17 cellular contexts compared by ENCODE assay signal in the genomic region with DNA sequence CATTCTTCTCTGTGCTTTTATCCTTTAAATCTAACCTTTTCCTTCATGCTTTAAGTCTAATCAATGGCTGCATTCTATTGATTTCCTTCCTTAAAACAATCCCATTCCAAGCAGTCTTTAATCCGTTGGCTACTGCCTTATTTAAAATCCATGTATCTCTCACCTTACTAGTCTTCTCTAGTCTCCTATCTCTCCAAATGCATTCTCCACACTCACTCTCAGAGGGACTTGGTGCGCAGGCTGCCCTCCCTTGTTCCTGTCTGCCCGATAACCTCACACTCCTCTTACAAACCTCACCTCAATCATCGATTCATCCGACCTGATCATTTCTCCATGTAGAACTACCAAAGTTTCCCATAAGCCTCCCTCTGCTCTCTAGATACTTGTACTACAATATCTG.
"Had no signal": no experiment of that assay in that cellular context is flagged by ENCODE, and none has a peak within 500 bp of the region (broad histone marks: within the 10 kb centered on the region; RNA-seq: fewer than 3 reads in every experiment).

No MANE protein-coding gene starts in this region.

- H3K9me3 Mint-ChIP-seq: activated CD4-positive, alpha-beta T cell treated with anti-CD3 and anti-CD28 coated beads, Interleukin-2, amount 10 ng/mL, durations not matched to agents 24 days and 14 days; activated T-cell treated with anti-CD3 and anti-CD28 coated beads, Interleukin-2, amount 50 U/mL, for 72 hours; dendritic cell treated with granulocyte-macrophage colony-stimulating factor and Interleukin-4, amounts not matched to agents 40 ng/mL and 50 ng/mL, for 4 days; stimulated activated naive B cell treated with anti-CD40 and anti-IgM and Interleukin-4, amounts not matched to agents 10 μg/mL and 1 μg/mL and 100 μg/mL, for 72 hours; T-helper 1 cell treated with Interleukin-12 subunit alpha and Interleukin-12 subunit beta and Interleukin-4 antibody, amounts not matched to agents 30 μg/mL and 1 μg/mL, for 36 hours had no signal

- H3K27ac ChIP-seq: esophagus muscularis mucosa, heart right ventricle, left lung, tibial artery, WERI-Rb-1 had no signal

- H3K27ac Mint-ChIP-seq: activated CD4-positive, alpha-beta T cell treated with anti-CD3 and anti-CD28 coated beads, Interleukin-2, amount 10 ng/mL, durations not matched to agents 24 days and 14 days; activated T-cell treated with anti-CD3 and anti-CD28 coated beads, Interleukin-2, amount 50 U/mL, for 72 hours; dendritic cell treated with granulocyte-macrophage colony-stimulating factor and Interleukin-4, amounts not matched to agents 40 ng/mL and 50 ng/mL, for 4 days; stimulated activated naive B cell treated with anti-CD40 and anti-IgM and Interleukin-4, amounts not matched to agents 10 μg/mL and 1 μg/mL and 100 μg/mL, for 72 hours; T-helper 1 cell treated with Interleukin-12 subunit alpha and Interleukin-12 subunit beta and Interleukin-4 antibody, amounts not matched to agents 30 μg/mL and 1 μg/mL, for 36 hours had no signal

- H3K4me3 ChIP-seq: esophagus muscularis mucosa, heart right ventricle, left lung, tibial artery had no signal

- H3K4me3 Mint-ChIP-seq: activated CD4-positive, alpha-beta T cell treated with anti-CD3 and anti-CD28 coated beads, Interleukin-2, amount 10 ng/mL, durations not matched to agents 24 days and 14 days; activated T-cell treated with anti-CD3 and anti-CD28 coated beads, Interleukin-2, amount 50 U/mL, for 72 hours; dendritic cell treated with granulocyte-macrophage colony-stimulating factor and Interleukin-4, amounts not matched to agents 40 ng/mL and 50 ng/mL, for 4 days; stimulated activated naive B cell treated with anti-CD40 and anti-IgM and Interleukin-4, amounts not matched to agents 10 μg/mL and 1 μg/mL and 100 μg/mL, for 72 hours; T-helper 1 cell treated with Interleukin-12 subunit alpha and Interleukin-12 subunit beta and Interleukin-4 antibody, amounts not matched to agents 30 μg/mL and 1 μg/mL, for 36 hours had no signal

- H3K9me3 ChIP-seq: esophagus muscularis mucosa, heart right ventricle, left lung, tibial artery had no signal

- H3K27me3 Mint-ChIP-seq: activated CD4-positive, alpha-beta T cell treated with anti-CD3 and anti-CD28 coated beads, Interleukin-2, amount 10 ng/mL, durations not matched to agents 24 days and 14 days; dendritic cell treated with granulocyte-macrophage colony-stimulating factor and Interleukin-4, amounts not matched to agents 40 ng/mL and 50 ng/mL, for 4 days; stimulated activated naive B cell treated with anti-CD40 and anti-IgM and Interleukin-4, amounts not matched to agents 10 μg/mL and 1 μg/mL and 100 μg/mL, for 72 hours had no signal

- H3K27me3 ChIP-seq: esophagus muscularis mucosa, heart right ventricle, left lung, tibial artery had no signal

- H3K4me1 ChIP-seq: esophagus muscularis mucosa, heart right ventricle, left lung, tibial artery had no signal

- ATAC-seq: activated T-cell treated with anti-CD3 and anti-CD28 coated beads, Interleukin-2, amount 50 U/mL, for 72 hours; heart right ventricle; left lung; stimulated activated naive B cell treated with anti-CD40 and anti-IgM and Interleukin-4, amounts not matched to agents 10 μg/mL and 1 μg/mL and 100 μg/mL, for 72 hours had no signal

- DNase-seq: activated CD4-positive, alpha-beta T cell treated with anti-CD3 and anti-CD28 coated beads, Interleukin-2, amount 10 ng/mL, durations not matched to agents 24 days and 14 days; activated CD8-positive, alpha-beta memory T cell treated with anti-CD3 and anti-CD28 coated beads, Interleukin-2, amount 50 U/mL, for 4 hours; activated gamma-delta T cell treated with Interleukin-2 at 50 U/mL for 16 hours; activated T-cell treated with anti-CD3 and anti-CD28 coated beads, Interleukin-2, amount 50 U/mL, for 72 hours; effector CD8-positive, alpha-beta T cell; heart right ventricle; left lung; midbrain; occipital lobe; retina; stimulated activated naive B cell treated with anti-CD40 and anti-IgM and Interleukin-4, amounts not matched to agents 10 μg/mL and 1 μg/mL and 100 μg/mL, for 72 hours; substantia nigra; tibial artery; WERI-Rb-1 had no signal
